8 cellular contexts compared by ENCODE assay signal in genomic region chr14:66508846-66509621, GRCh38. TPM values are rescaled to one million over a fixed set of nuclear protein-coding genes. Genes with fewer than 3 reads are reported as not detected.
DNase-seq lines count a peak whose midpoint lies in the region; ATAC-seq, FAIRE-seq and TF ChIP-seq lines count a peak whose summit lies in the region.

No MANE protein-coding gene starts in this region.

- H3K4me1 ChIP-seq in neutrophil (ENCODE audit: control insufficient read depth in 1 of 2, insufficient read depth in 1 of 2, low read depth in 1 of 2, low read length in 1 of 2), result peaks cover 25 to 30% of the 10 kb centered on the region in 2 experiments

- H3K9me3 Mint-ChIP-seq in activated naive CD4-positive, alpha-beta T cell treated with anti-CD3 and anti-CD28 coated beads, Interleukin-2, amount 10 ng/mL, durations not matched to agents 7 days and 5 days, result no peaks in the 10 kb centered on the region
- no peaks in the 10 kb centered on the region for H3K9me3 Mint-ChIP-seq in type B pancreatic cell

- peaks cover 33% of the 10 kb centered on the region for H3K27me3 Mint-ChIP-seq in activated naive CD4-positive, alpha-beta T cell treated with anti-CD3 and anti-CD28 coated beads, Interleukin-2, amount 10 ng/mL, durations not matched to agents 7 days and 5 days
- H3K27me3 Mint-ChIP-seq in type B pancreatic cell, result peaks cover 19% of the 10 kb centered on the region

- H3K27ac ChIP-seq in neutrophil, result no peak overlapping the region

- ATAC-seq in GM18498 (IDR thresholded peaks at IDR 0.05; ENCODE audit: unreplicated experiment), result peak; percentile 25
- ATAC-seq in HG02798 (IDR thresholded peaks at IDR 0.05; ENCODE audit: poor library complexity, unreplicated experiment), result peak; percentile 27

- peaks cover 48% of the 10 kb centered on the region for H3K27me3 ChIP-seq in neutrophil

- H3K27ac Mint-ChIP-seq in activated naive CD4-positive, alpha-beta T cell treated with anti-CD3 and anti-CD28 coated beads, Interleukin-2, amount 10 ng/mL, durations not matched to agents 7 days and 5 days, result peak overlapping the region; percentile 49
- H3K27ac Mint-ChIP-seq in type B pancreatic cell, result peak overlapping the region; percentile 52

- peaks cover 40% of the 10 kb centered on the region for H3K4me1 Mint-ChIP-seq in activated naive CD4-positive, alpha-beta T cell treated with anti-CD3 and anti-CD28 coated beads, Interleukin-2, amount 10 ng/mL, durations not matched to agents 7 days and 5 days
- peaks cover 20% of the 10 kb centered on the region for H3K4me1 Mint-ChIP-seq in type B pancreatic cell (ENCODE audit: unreplicated experiment)

- CTCF ChIA-PET in activated naive CD4-positive, alpha-beta T cell treated with anti-CD3 and anti-CD28 coated beads, Interleukin-2, amount 10 ng/mL, durations not matched to agents 7 days and 5 days (lab: Charles Lee), result interaction anchor here (1.3 to 2.6 kb wide), 2 partner anchors 10 to 14 kb away, joined by 4 to 10 read pairs; no protein-coding TSS in a partner anchor

- peak overlapping the region; percentile 67 for H3K4me3 Mint-ChIP-seq in activated naive CD4-positive, alpha-beta T cell treated with anti-CD3 and anti-CD28 coated beads, Interleukin-2, amount 10 ng/mL, durations not matched to agents 7 days and 5 days
- peak overlapping the region; percentile 89 for H3K4me3 Mint-ChIP-seq in type B pancreatic cell

- H3K36me3 ChIP-seq in neutrophil, result no peaks in the 10 kb centered on the region

- H3K9me3 ChIP-seq in neutrophil, result no peaks in the 10 kb centered on the region

- no peak for TF ChIP-seq CTCF in neutrophil (IDR thresholded peaks at IDR 0.05)
- no peak for TF ChIP-seq CTCF in type B pancreatic cell (conservative IDR thresholded peaks at IDR 0.05)
- no peak for TF ChIP-seq CTCF in D721Med (IDR thresholded peaks at IDR 0.05; ENCODE audit: insufficient read depth, missing control alignments)

- peaks cover 3% of the 10 kb centered on the region for H3K36me3 Mint-ChIP-seq in activated naive CD4-positive, alpha-beta T cell treated with anti-CD3 and anti-CD28 coated beads, Interleukin-2, amount 10 ng/mL, durations not matched to agents 7 days and 5 days
- H3K36me3 Mint-ChIP-seq in type B pancreatic cell, result peaks cover 4% of the 10 kb centered on the region

- DNase-seq in RKO (ENCODE audit: low spot score), result peak; percentile 39
- peak; percentile 59 for DNase-seq in activated naive CD4-positive, alpha-beta T cell treated with anti-CD3 and anti-CD28 coated beads, Interleukin-2, amount 10 ng/mL, durations not matched to agents 7 days and 5 days
- peak; percentile 45 for DNase-seq in germinal center (ENCODE audit: low spot score)
- peak; percentile 72 for DNase-seq in type B pancreatic cell (ENCODE audit: extremely low spot score, unreplicated experiment)
- no peak for DNase-seq in D721Med (ENCODE audit: insufficient read length, low spot score)

- FAIRE-seq in D721Med (lab: Jason Lieb, UNC), result no peak

- peak overlapping the region; percentile 68 to 77 for H3K4me3 ChIP-seq in neutrophil (ENCODE audit: low read depth in 1 of 2, low read length in 1 of 2)

RNA-seq across cellular contexts. Expression of gene GPHN, which starts 1.1 kb away (rescaled TPM):
- total RNA-seq in type B pancreatic cell (ENCODE audit: low replicate concordance), result 22.2 and 38.9 TPM in 2 replicates

RNA-seq across cellular contexts. Expression of gene CCDC196, which starts 22.9 kb away (rescaled TPM):
- not detected in 2 replicates for total RNA-seq in type B pancreatic cell (ENCODE audit: low replicate concordance)
